26 cellular contexts compared by ENCODE assay signal in genomic region chr11:8100151-8100550, GRCh38. TPM values are rescaled to one million over a fixed set of nuclear protein-coding genes. Genes with fewer than 3 reads are reported as not detected.
"Had no signal": no experiment of that assay in that cellular context is flagged by ENCODE, and none has a peak within 500 bp of the region (broad histone marks: within the 10 kb centered on the region; RNA-seq: fewer than 3 reads in every experiment).

No MANE protein-coding gene starts in this region.

- H3K36me3 Mint-ChIP-seq: activated CD8-positive, alpha-beta memory T cell treated with anti-CD3 and anti-CD28 coated beads, Interleukin-2, amount 10 ng/mL, durations not matched to agents 7 days and 5 days; activated naive CD4-positive, alpha-beta T cell treated with anti-CD3 and anti-CD28 coated beads, Interleukin-2, amount 50 U/mL, for 72 hours had no signal

- H3K9me3 Mint-ChIP-seq: activated naive CD4-positive, alpha-beta T cell treated with anti-CD3 and anti-CD28 coated beads, Interleukin-2, amount 50 U/mL, for 72 hours; central memory CD8-positive, alpha-beta T cell; mesothelial cell of epicardium; naive thymus-derived CD4-positive, alpha-beta T cell; stimulated activated naive CD8-positive, alpha-beta T cell treated with anti-CD3 and anti-CD28 coated beads, Interleukin-15, Interleukin-2, amounts not matched to agents 100 ng/mL and 50 ng/mL, for 24 hours; WTC11 had no signal

- ATAC-seq: activated CD8-positive, alpha-beta memory T cell treated with anti-CD3 and anti-CD28 coated beads, Interleukin-2, amount 10 ng/mL, durations not matched to agents 7 days and 5 days; activated CD8-positive, alpha-beta T cell treated with anti-CD3 and anti-CD28 coated beads, Interleukin-2, amount 10 ng/mL, durations not matched to agents 7 days and 5 days; naive thymus-derived CD4-positive, alpha-beta T cell; right cardiac atrium; SK-N-SH treated with all-trans-retinoic acid at 6 μM for 48 hours; upper lobe of right lung; WTC11 had no signal

- H3K4me3 ChIP-seq: breast epithelium, esophagus squamous epithelium, left ventricle myocardium inferior, upper lobe of right lung had no signal

- DNase-seq: activated CD4-positive, alpha-beta T cell treated with anti-CD3 and anti-CD28 coated beads for 1 hour; activated CD8-positive, alpha-beta T cell treated with anti-CD3 and anti-CD28 coated beads, Interleukin-2, amount 10 ng/mL, durations not matched to agents 7 days and 5 days; activated gamma-delta T cell treated with Interleukin-2 at 50 U/mL for 16 hours; dermis blood vessel endothelial cell; effector CD4-positive, alpha-beta T cell; esophagus squamous epithelium; foreskin melanocyte; left ventricle myocardium inferior; mammary epithelial cell; nucleus accumbens; right cardiac atrium; stimulated activated CD4-positive, alpha-beta T cell treated with anti-CD3 and anti-CD28 coated beads, Interleukin-12 subunit alpha, Interleukin-12 subunit beta, amount 100 ng/mL, for 4 hours; stimulated activated CD4-positive, alpha-beta T cell treated with anti-CD3 and anti-CD28 coated beads, Interleukin-4, amount 100 ng/mL, for 1 hour; substantia nigra; T-helper 2 cell; upper lobe of right lung had no signal

- H3K27ac Mint-ChIP-seq: activated CD8-positive, alpha-beta memory T cell treated with anti-CD3 and anti-CD28 coated beads, Interleukin-2, amount 10 ng/mL, durations not matched to agents 7 days and 5 days; activated CD8-positive, alpha-beta T cell treated with anti-CD3 and anti-CD28 coated beads, Interleukin-2, amount 10 ng/mL, durations not matched to agents 7 days and 5 days; activated naive CD4-positive, alpha-beta T cell treated with anti-CD3 and anti-CD28 coated beads, Interleukin-2, amount 50 U/mL, for 72 hours; mesothelial cell of epicardium; stimulated activated naive CD8-positive, alpha-beta T cell treated with anti-CD3 and anti-CD28 coated beads, Interleukin-15, Interleukin-2, amounts not matched to agents 100 ng/mL and 50 ng/mL, for 24 hours; WTC11 had no signal

- H3K27me3 Mint-ChIP-seq: activated CD8-positive, alpha-beta memory T cell treated with anti-CD3 and anti-CD28 coated beads, Interleukin-2, amount 10 ng/mL, durations not matched to agents 7 days and 5 days; central memory CD8-positive, alpha-beta T cell; naive thymus-derived CD4-positive, alpha-beta T cell; stimulated activated naive CD8-positive, alpha-beta T cell treated with anti-CD3 and anti-CD28 coated beads, Interleukin-15, Interleukin-2, amounts not matched to agents 100 ng/mL and 50 ng/mL, for 24 hours had no signal

- H3K27ac ChIP-seq: breast epithelium, epithelial cell of prostate, esophagus squamous epithelium, left ventricle myocardium inferior, upper lobe of right lung had no signal

- H3K4me3 Mint-ChIP-seq: activated CD8-positive, alpha-beta memory T cell treated with anti-CD3 and anti-CD28 coated beads, Interleukin-2, amount 10 ng/mL, durations not matched to agents 7 days and 5 days; activated CD8-positive, alpha-beta T cell treated with anti-CD3 and anti-CD28 coated beads, Interleukin-2, amount 10 ng/mL, durations not matched to agents 7 days and 5 days; central memory CD8-positive, alpha-beta T cell; mesothelial cell of epicardium; naive thymus-derived CD4-positive, alpha-beta T cell; stimulated activated naive CD8-positive, alpha-beta T cell treated with anti-CD3 and anti-CD28 coated beads, Interleukin-15, Interleukin-2, amounts not matched to agents 100 ng/mL and 50 ng/mL, for 24 hours; WTC11 had no signal

- H3K4me1 Mint-ChIP-seq: activated CD8-positive, alpha-beta memory T cell treated with anti-CD3 and anti-CD28 coated beads, Interleukin-2, amount 10 ng/mL, durations not matched to agents 7 days and 5 days; central memory CD8-positive, alpha-beta T cell; naive thymus-derived CD4-positive, alpha-beta T cell; WTC11 had no signal

RNA-seq across cellular contexts. Expression of gene TUB, which starts 19.1 kb away (rescaled TPM):
- total RNA-seq: activated CD8-positive, alpha-beta T cell treated with anti-CD3 and anti-CD28 coated beads, Interleukin-2, amount 10 ng/mL, durations not matched to agents 7 days and 5 days had no signal
